20 cellular contexts compared by ENCODE assay signal in genomic region chr2:27800856-27801255, GRCh38. TPM values are rescaled to one million over a fixed set of nuclear protein-coding genes. Genes with fewer than 3 reads are reported as not detected.
A peak's percentile ranks its signal among the peaks of the same experiment; 100 is the strongest.
DNase-seq lines count a peak whose midpoint lies in the region; TF ChIP-seq lines count a peak whose summit lies in the region.
"Had no signal": no experiment of that assay in that cellular context is flagged by ENCODE, and none has a peak within 500 bp of the region (broad histone marks: within the 10 kb centered on the region; RNA-seq: fewer than 3 reads in every experiment).

No MANE protein-coding gene starts in this region.

- peaks cover 36% of the 10 kb centered on the region for H3K79me1 ChIP-seq in trophoblast cell (ENCODE audit: low read length)

- H3K4me3 Mint-ChIP-seq in Calu3 (ENCODE audit: low read depth, unreplicated experiment): no peak overlapping the region
- no peak overlapping the region for H3K4me3 Mint-ChIP-seq in activated T-helper 2 cell treated with anti-CD3 and anti-CD28 coated beads, Interferon-gamma antibody, Interleukin-2, Interleukin-4, amounts not matched to agents 10 μg/mL and 5 μg/mL and 100 μg/mL, durations not matched to agents 14 hours and 24 hours and 36 hours (ENCODE audit: low read depth)

- peaks cover 6% of the 10 kb centered on the region for H3K36me3 Mint-ChIP-seq in Calu3 (ENCODE audit: insufficient read depth, unreplicated experiment)
- H3K36me3 Mint-ChIP-seq in activated T-helper 2 cell treated with anti-CD3 and anti-CD28 coated beads, Interferon-gamma antibody, Interleukin-2, Interleukin-4, amounts not matched to agents 10 μg/mL and 5 μg/mL and 100 μg/mL, durations not matched to agents 14 hours and 24 hours and 36 hours (ENCODE audit: low read depth): no peaks in the 10 kb centered on the region

- TF ChIP-seq CTCF in Calu3 (IDR thresholded peaks at IDR 0.05; ENCODE audit: unreplicated experiment): no peak

- H3K27ac ChIP-seq in SJSA1: peak overlapping the region; percentile 98
- H3K27ac ChIP-seq in trophoblast cell (ENCODE audit: low read depth, low read length): no peak overlapping the region

- peak overlapping the region; percentile 26 for H3K14ac ChIP-seq in trophoblast cell (ENCODE audit: low read length)

- intact Hi-C loops in Calu3 (cut with micrococcal nuclease; ENCODE audit: unreplicated experiment): loop anchor here (10.0 kb wide), 1 partner anchor 594 kb away; the partner anchor contains the start of gene FOSL2
- intact Hi-C loops in activated T-helper 2 cell treated with anti-CD3 and anti-CD28 coated beads, Interferon-gamma antibody, Interleukin-2, Interleukin-4, amounts not matched to agents 10 μg/mL and 5 μg/mL and 100 μg/mL, durations not matched to agents 14 hours and 24 hours and 36 hours (cut with micrococcal nuclease): no loop called here

- H3K4ac ChIP-seq in trophoblast cell (ENCODE audit: low read depth, low read length): no peak overlapping the region

- no peak overlapping the region for H3K4me2 ChIP-seq in trophoblast cell (ENCODE audit: low read length)

- H3K4me3 ChIP-seq in SJSA1: no peak overlapping the region
- no peak overlapping the region for H3K4me3 ChIP-seq in trophoblast cell (ENCODE audit: low read depth, low read length)
- H3K4me3 ChIP-seq: mucosa of descending colon, uterus had no signal

- WGBS in trophoblast cell (ENCODE audit: extremely low coverage, insufficient coverage, insufficient read length): no CpG with 5 or more reads among the region's 6 CpGs

- CTCF ChIA-PET in Calu3 (lab: Charles Lee): interaction anchor here (0.9 kb wide), 1 partner anchor 14 kb away, joined by 7 read pairs; no protein-coding TSS in a partner anchor

- H3K9me3 ChIP-seq in SJSA1 (replicated peaks) (no peaks in the 10 kb centered on the region), trophoblast cell (ENCODE audit: insufficient read depth, low read depth, low read length) (no peaks in the 10 kb centered on the region)
- H3K9me3 ChIP-seq: mucosa of descending colon, uterus had no signal

- H3K18ac ChIP-seq in trophoblast cell (ENCODE audit: low read length): no peak overlapping the region

- H3K79me2 ChIP-seq in trophoblast cell (ENCODE audit: control insufficient read depth, insufficient read depth, low read length, poor library complexity): peaks cover 7% of the 10 kb centered on the region

- peak overlapping the region; percentile 67 for H3K27ac Mint-ChIP-seq in Calu3 (ENCODE audit: unreplicated experiment)
- H3K27ac Mint-ChIP-seq in activated T-helper 2 cell treated with anti-CD3 and anti-CD28 coated beads, Interferon-gamma antibody, Interleukin-2, Interleukin-4, amounts not matched to agents 10 μg/mL and 5 μg/mL and 100 μg/mL, durations not matched to agents 14 hours and 24 hours and 36 hours: no peak overlapping the region

- H2BK5ac ChIP-seq in trophoblast cell (ENCODE audit: low read depth, low read length, poor library complexity): peak overlapping the region; percentile 1

- H2AFZ ChIP-seq in trophoblast cell (ENCODE audit: insufficient read depth, low read length, poor library complexity): no peak overlapping the region

- no TSS peak for BruUV-seq in Calu3 (replicated peaks; lab: Mats Ljungman, UMichigan)

- H2BK12ac ChIP-seq in trophoblast cell (ENCODE audit: low read length): peak overlapping the region; percentile 78

- H2AK5ac ChIP-seq in trophoblast cell (ENCODE audit: low read length): peak overlapping the region; percentile 9

- no peaks in the 10 kb centered on the region for H3K9me3 Mint-ChIP-seq in Calu3 (ENCODE audit: low read depth, unreplicated experiment)
- no peaks in the 10 kb centered on the region for H3K9me3 Mint-ChIP-seq in activated T-helper 2 cell treated with anti-CD3 and anti-CD28 coated beads, Interferon-gamma antibody, Interleukin-2, Interleukin-4, amounts not matched to agents 10 μg/mL and 5 μg/mL and 100 μg/mL, durations not matched to agents 14 hours and 24 hours and 36 hours

- H3K4me1 ChIP-seq in SJSA1 (replicated peaks) (peaks cover 54% of the 10 kb centered on the region), trophoblast cell (ENCODE audit: control insufficient read depth in 1 of 2, insufficient read depth in 2 of 2, low read length in 2 of 2) (peaks cover 21 to 37% of the 10 kb centered on the region in 2 experiments)
- H3K4me1 ChIP-seq: uterus had no signal

- peaks cover 50% of the 10 kb centered on the region for H3K4me1 Mint-ChIP-seq in Calu3 (ENCODE audit: low read depth, unreplicated experiment)
- H3K4me1 Mint-ChIP-seq in activated T-helper 2 cell treated with anti-CD3 and anti-CD28 coated beads, Interferon-gamma antibody, Interleukin-2, Interleukin-4, amounts not matched to agents 10 μg/mL and 5 μg/mL and 100 μg/mL, durations not matched to agents 14 hours and 24 hours and 36 hours (ENCODE audit: low read depth): no peaks in the 10 kb centered on the region

- H3K9ac ChIP-seq in trophoblast cell (ENCODE audit: low read length): no peak overlapping the region

- H2BK120ac ChIP-seq in trophoblast cell (ENCODE audit: insufficient read depth, low read length, poor library complexity): peak overlapping the region; percentile 96

- DNase-seq in Calu3 (no peak), SJSA1 (ENCODE audit: low read depth in 1 of 2, low spot score in 2 of 2) (peak; percentile 29 to 49), glomerular visceral epithelial cell (ENCODE audit: extremely low spot score) (peak; percentile 33), trophoblast cell (no peak), DMS53 treated with DMSO at 0.1 percent for 48 hours (lab: John Stamatoyannopoulos, UW; ENCODE audit: unreplicated experiment) (no peak), HuH-7 (ENCODE audit: low spot score) (no peak), NCI-H526 treated with DMSO at 0.1 percent for 48 hours (lab: John Stamatoyannopoulos, UW) (no peak)
- no peak for DNase-seq in activated T-helper 2 cell treated with anti-CD3 and anti-CD28 coated beads, Interferon-gamma antibody, Interleukin-2, Interleukin-4, amounts not matched to agents 10 μg/mL and 5 μg/mL and 100 μg/mL, durations not matched to agents 14 hours and 24 hours and 36 hours (ENCODE audit: low spot score)
- DNase-seq: activated CD4-positive, alpha-beta T cell treated with anti-CD3 and anti-CD28 coated beads for 4 hours; activated naive CD4-positive, alpha-beta T cell; COR-L47; dermis blood vessel endothelial cell; hypothalamus; kidney glomerular epithelial cell; mucosa of descending colon; NCI-H187; NCI-H446 treated with DMSO at 0.1 percent for 48 hours; stimulated activated naive CD4-positive, alpha-beta T cell; T1000; uterus had no signal

- H3K23ac ChIP-seq in trophoblast cell (ENCODE audit: low read length): no peak overlapping the region

- H3K36me3 ChIP-seq in SJSA1 (no peaks in the 10 kb centered on the region), trophoblast cell (ENCODE audit: control insufficient read depth in 1 of 2, insufficient read depth in 2 of 2, low read length in 2 of 2) (no peaks in the 10 kb centered on the region)
- H3K36me3 ChIP-seq: uterus had no signal

- no peaks in the 10 kb centered on the region for H3K27me3 Mint-ChIP-seq in Calu3 (ENCODE audit: unreplicated experiment)
- no peaks in the 10 kb centered on the region for H3K27me3 Mint-ChIP-seq in activated T-helper 2 cell treated with anti-CD3 and anti-CD28 coated beads, Interferon-gamma antibody, Interleukin-2, Interleukin-4, amounts not matched to agents 10 μg/mL and 5 μg/mL and 100 μg/mL, durations not matched to agents 14 hours and 24 hours and 36 hours (ENCODE audit: low read depth)

- H4K8ac ChIP-seq in trophoblast cell (ENCODE audit: low read depth, low read length): no peak overlapping the region

- no peaks in the 10 kb centered on the region for H3K27me3 ChIP-seq in SJSA1 (replicated peaks)
- H3K27me3 ChIP-seq in trophoblast cell (ENCODE audit: insufficient read depth, low read length): no peaks in the 10 kb centered on the region
- H3K27me3 ChIP-seq: uterus had no signal

- H4K12ac ChIP-seq in trophoblast cell (ENCODE audit: low read depth, low read length): no peak overlapping the region

- peak overlapping the region; percentile 8 for H4K91ac ChIP-seq in trophoblast cell (ENCODE audit: low read depth, low read length)

RNA-seq across cellular contexts. Expression of gene MRPL33, which starts 29.3 kb away (rescaled TPM):
- total RNA-seq in Calu3 (2022): 75.8 and 82.9 TPM in 2 replicates
- 184 and 254 TPM in 2 replicates for total RNA-seq in SJSA1 (2014; rRNA removed; shearing (Covaris generic))
- polyA plus RNA-seq in trophoblast cell (2013): 276 and 290 TPM in 2 replicates
- total RNA-seq in activated T-helper 2 cell treated with anti-CD3 and anti-CD28 coated beads, Interferon-gamma antibody, Interleukin-2, Interleukin-4, amounts not matched to agents 10 μg/mL and 5 μg/mL and 100 μg/mL, durations not matched to agents 14 hours and 24 hours and 36 hours: 57.7 and 58.9 TPM in 2 replicates

Comparison
In these comparisons a context has a peak if more than half of its experiments do, and no peak if none do; other contexts are left out.
1. DNase-seq: peak in SJSA1 (2 of 2) and glomerular visceral epithelial cell (single experiment); none in Calu3 (single experiment), trophoblast cell (0 of 2), DMS53 treated with DMSO at 0.1 percent for 48 hours (single experiment), HuH-7 (single experiment), NCI-H526 treated with DMSO at 0.1 percent for 48 hours (single experiment) and activated T-helper 2 cell treated with anti-CD3 and anti-CD28 coated beads, Interferon-gamma antibody, Interleukin-2, Interleukin-4, amounts not matched to agents 10 μg/mL and 5 μg/mL and 100 μg/mL, durations not matched to agents 14 hours and 24 hours and 36 hours (single experiment).